Comparison of ENCODE assay signal across 8 cellular contexts in genomic region chr1:1400576-1401456, GRCh38. TPM values are rescaled to one million over a fixed set of nuclear protein-coding genes. Genes with fewer than 3 reads are reported as not detected.
DNase-seq lines count a peak whose midpoint lies in the region; TF ChIP-seq lines count a peak whose summit lies in the region.

No MANE protein-coding gene starts in this region.

- peaks cover 12% of the 10 kb centered on the region for H3K4me1 Mint-ChIP-seq in Caco-2 (ENCODE audit: low read depth, unreplicated experiment)

- H3K4me3 ChIP-seq in Caco-2 (ENCODE audit: low read depth, low read length) (peak overlapping the region; percentile 94), OCI-LY1 (ENCODE audit: low read depth, low read length, poor library complexity, severe bottlenecking) (peak overlapping the region; percentile 98), ectodermal cell (ENCODE audit: insufficient read depth, low read depth, low read length) (peak overlapping the region; percentile 100), neutrophil (ENCODE audit: low read depth in 1 of 2, low read length in 1 of 2) (peak overlapping the region; percentile 79 to 80)

- H3K9ac ChIP-seq in OCI-LY1 (ENCODE audit: low read length): peak overlapping the region; percentile 98

- H3K9me2 ChIP-seq in OCI-LY1 (ENCODE audit: low read depth, low read length): no peaks in the 10 kb centered on the region

- peaks cover 85% of the 10 kb centered on the region for H3K36me3 Mint-ChIP-seq in Caco-2 (ENCODE audit: insufficient read depth, unreplicated experiment)

- peak overlapping the region; percentile 86 for H3K4me3 Mint-ChIP-seq in Caco-2 (ENCODE audit: unreplicated experiment)

- H3K27me3 ChIP-seq in Caco-2 (replicated peaks; ENCODE audit: control insufficient read depth, insufficient read depth, low read length): no peaks in the 10 kb centered on the region
- no peaks in the 10 kb centered on the region for H3K27me3 ChIP-seq in OCI-LY1 (ENCODE audit: insufficient read depth, low read length)
- no peaks in the 10 kb centered on the region for H3K27me3 ChIP-seq in ectodermal cell (ENCODE audit: control insufficient read depth, insufficient read depth, low read length, poor library complexity, severe bottlenecking)
- H3K27me3 ChIP-seq in neutrophil: no peaks in the 10 kb centered on the region

- no peaks in the 10 kb centered on the region for H3K27me3 Mint-ChIP-seq in Caco-2 (ENCODE audit: insufficient read depth, unreplicated experiment)

- H3K4me1 ChIP-seq in Caco-2: peaks cover 22% of the 10 kb centered on the region
- H3K4me1 ChIP-seq in OCI-LY1 (ENCODE audit: insufficient read depth, low read length, severe bottlenecking): peaks cover 38% of the 10 kb centered on the region
- H3K4me1 ChIP-seq in ectodermal cell (ENCODE audit: control insufficient read depth, insufficient read depth, low read length): peaks cover 16% of the 10 kb centered on the region
- H3K4me1 ChIP-seq in neutrophil (ENCODE audit: control insufficient read depth in 1 of 2, insufficient read depth in 1 of 2, low read depth in 1 of 2, low read length in 1 of 2): peaks cover 28 to 30% of the 10 kb centered on the region in 2 experiments

- peak overlapping the region; percentile 98 for H3K4me2 ChIP-seq in OCI-LY1 (ENCODE audit: low read length)

- H3K79me2 ChIP-seq in OCI-LY1 (ENCODE audit: insufficient read depth, low read length): peaks cover 28% of the 10 kb centered on the region

- CTCF ChIA-PET in Caco-2 (lab: Charles Lee): interaction anchor here (0.5 to 1.2 kb wide), 2 partner anchors 102 to 105 kb away, joined by 3 to 4 read pairs; no protein-coding TSS in a partner anchor

- POLR2A ChIA-PET in Caco-2 (lab: Charles Lee): no interaction called here

- peak overlapping the region; percentile 93 for H3K27ac Mint-ChIP-seq in Caco-2 (ENCODE audit: unreplicated experiment)

- no peaks in the 10 kb centered on the region for H4K20me1 ChIP-seq in OCI-LY1 (ENCODE audit: insufficient read depth, low read length)

- DNase-seq in Caco-2: no peak
- no peak for DNase-seq in iPS-NIHi7 (ENCODE audit: extremely low spot score)
- no peak for DNase-seq in Ammon's horn (ENCODE audit: low spot score)
- DNase-seq in NCI-H2029 (lab: John Stamatoyannopoulos, UW): no peak
- DNase-seq in erythroblast (lab: John Stamatoyannopoulos, UW): no peak

- no peaks in the 10 kb centered on the region for H3F3A ChIP-seq in OCI-LY1 (ENCODE audit: insufficient read depth, low read length)

- TF ChIP-seq CTCF in Caco-2 (IDR thresholded peaks at IDR 0.05; ENCODE audit: insufficient read depth in 1 of 2, low read depth in 1 of 2, low read length in 1 of 2, severe bottlenecking in 1 of 2, unreplicated experiment in 1 of 2): no peak
- TF ChIP-seq CTCF in OCI-LY1 (IDR thresholded peaks at IDR 0.05; ENCODE audit: low read length): no peak
- no peak for TF ChIP-seq CTCF in neutrophil (IDR thresholded peaks at IDR 0.05)

- no peak for TF ChIP-seq POLR2A in erythroblast (IDR thresholded peaks at IDR 0.05; ENCODE audit: low read length)

- H3K9me3 Mint-ChIP-seq in Caco-2 (ENCODE audit: unreplicated experiment): no peaks in the 10 kb centered on the region

- intact Hi-C loops in Caco-2 (cut with micrococcal nuclease; ENCODE audit: unreplicated experiment): no loop called here

- H2AFZ ChIP-seq in OCI-LY1 (ENCODE audit: low read length): no peak overlapping the region

- H3K36me3 ChIP-seq in Caco-2 (ENCODE audit: control insufficient read depth, insufficient read depth, low read length): peaks cover 4% of the 10 kb centered on the region; the same call in 1 of the 2 replicates
- peaks cover 81% of the 10 kb centered on the region for H3K36me3 ChIP-seq in OCI-LY1 (ENCODE audit: insufficient read depth, low read length)
- peaks cover 32% of the 10 kb centered on the region for H3K36me3 ChIP-seq in ectodermal cell (ENCODE audit: control insufficient read depth, insufficient read depth, low read length)
- H3K36me3 ChIP-seq in neutrophil: peaks cover 65% of the 10 kb centered on the region

- no peaks in the 10 kb centered on the region for H3K9me3 ChIP-seq in Caco-2
- H3K9me3 ChIP-seq in OCI-LY1 (ENCODE audit: low read length): no peaks in the 10 kb centered on the region
- no peaks in the 10 kb centered on the region for H3K9me3 ChIP-seq in ectodermal cell (ENCODE audit: control insufficient read depth, low read length)
- no peaks in the 10 kb centered on the region for H3K9me3 ChIP-seq in neutrophil

- H3K27ac ChIP-seq in OCI-LY1 (ENCODE audit: low read depth, low read length, poor library complexity, severe bottlenecking) (peak overlapping the region; percentile 55), ectodermal cell (ENCODE audit: insufficient read depth, low read depth, low read length, poor library complexity, severe bottlenecking) (no peak overlapping the region), neutrophil (peak overlapping the region; percentile 89)

- no TSS peak for BruUV-seq in Caco-2 (replicated peaks; lab: Mats Ljungman, UMichigan)

- 95 to 96% methylated on average over 22 of the region's 22 CpGs for WGBS in ectodermal cell, 2 experiments

RNA-seq across cellular contexts. Expression of gene CCNL2, which starts 1.7 kb away (rescaled TPM):
- total RNA-seq in Caco-2 (2022): 145 and 147 TPM in 2 replicates
- polyA plus RNA-seq in ectodermal cell (2013, experiment 1 of 4): 244 TPM
- polyA plus RNA-seq in ectodermal cell (2013, experiment 2 of 4): 258 TPM
- 212 TPM for polyA plus RNA-seq in ectodermal cell (2013, experiment 3 of 4)
- 246 TPM for polyA plus RNA-seq in ectodermal cell (2013, experiment 4 of 4)

RNA-seq across cellular contexts. Expression of gene MRPL20, which starts 6.3 kb away (rescaled TPM):
- 109 and 110 TPM in 2 replicates for total RNA-seq in Caco-2 (2022)
- 109 TPM for polyA plus RNA-seq in ectodermal cell (2013, experiment 1 of 4)
- 121 TPM for polyA plus RNA-seq in ectodermal cell (2013, experiment 2 of 4)
- 104 TPM for polyA plus RNA-seq in ectodermal cell (2013, experiment 3 of 4)
- polyA plus RNA-seq in ectodermal cell (2013, experiment 4 of 4): 109 TPM

RNA-seq across cellular contexts. Expression of gene ANKRD65, which starts 20.3 kb away (rescaled TPM):
- total RNA-seq in Caco-2 (2022): 1.6 and 3.2 TPM in 2 replicates
- polyA plus RNA-seq in ectodermal cell (2013, experiment 1 of 4): 2.1 TPM
- polyA plus RNA-seq in ectodermal cell (2013, experiment 2 of 4): 3.1 TPM
- 2.3 TPM for polyA plus RNA-seq in ectodermal cell (2013, experiment 3 of 4)
- polyA plus RNA-seq in ectodermal cell (2013, experiment 4 of 4): 3.6 TPM

RNA-seq across cellular contexts. Expression of gene AURKAIP1, which starts 25.8 kb away (rescaled TPM):
- total RNA-seq in Caco-2 (2022): 187 and 200 TPM in 2 replicates
- polyA plus RNA-seq in ectodermal cell (2013, experiment 1 of 4): 114 TPM
- 101 TPM for polyA plus RNA-seq in ectodermal cell (2013, experiment 2 of 4)
- polyA plus RNA-seq in ectodermal cell (2013, experiment 3 of 4): 91.8 TPM
- 91.1 TPM for polyA plus RNA-seq in ectodermal cell (2013, experiment 4 of 4)

RNA-seq across cellular contexts. Expression of gene VWA1, which starts 34.7 kb away (rescaled TPM):
- total RNA-seq in Caco-2 (2022): 73.7 and 74.7 TPM in 2 replicates
- polyA plus RNA-seq in ectodermal cell (2013, experiment 1 of 4): 10.6 TPM
- polyA plus RNA-seq in ectodermal cell (2013, experiment 2 of 4): 13.6 TPM
- 12.2 TPM for polyA plus RNA-seq in ectodermal cell (2013, experiment 3 of 4)
- 10.6 TPM for polyA plus RNA-seq in ectodermal cell (2013, experiment 4 of 4)
